ENCODE assay signal across 8 cellular contexts in the genomic region with DNA sequence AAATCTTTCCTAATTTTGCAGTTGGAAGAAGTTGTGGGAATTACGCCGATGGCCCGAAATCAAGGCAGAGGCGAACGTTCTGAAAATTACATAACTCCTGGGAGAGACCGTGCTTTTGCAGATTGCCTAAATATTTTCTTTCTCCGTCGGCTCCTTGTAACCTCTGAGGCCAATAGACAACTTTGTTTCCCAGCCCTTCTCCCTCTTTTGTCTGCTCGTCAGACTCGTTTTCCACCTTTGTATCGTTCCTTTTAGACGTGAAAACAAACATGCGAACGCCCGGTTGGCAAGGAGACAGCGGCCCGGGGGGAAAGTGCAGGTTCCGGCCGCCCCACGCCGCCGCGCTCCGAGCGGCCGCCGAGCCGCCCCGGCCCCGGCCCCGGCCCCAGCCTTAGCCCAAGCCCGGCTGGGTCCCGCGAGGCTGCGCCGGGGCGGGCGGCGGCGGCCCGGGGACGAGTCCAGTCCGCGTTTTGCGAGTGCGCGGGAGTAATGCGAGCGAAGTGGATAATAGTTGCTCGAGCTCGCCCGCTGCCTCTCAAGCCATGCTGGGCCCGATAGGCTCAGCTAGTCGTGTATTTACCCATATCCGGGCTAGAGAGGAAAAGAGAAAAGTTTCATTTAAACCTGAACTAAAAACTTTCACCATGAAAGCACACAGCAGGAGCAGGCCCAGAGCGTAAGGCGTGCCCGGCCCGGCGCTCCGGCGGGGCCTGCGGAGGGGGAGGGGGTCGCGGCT. TPM values are rescaled to one million over a fixed set of nuclear protein-coding genes. Genes with fewer than 3 reads are reported as not detected.
DNase-seq lines count a peak whose midpoint lies in the region; ATAC-seq and TF ChIP-seq lines count a peak whose summit lies in the region.

A gene (plus strand): TSS at position 538 of the 736 bp plus-strand sequence. CDS start 303 bp downstream, outside the sequence.

- no peaks in the 10 kb centered on the region for H3K4me1 ChIP-seq in effector memory CD4-positive, alpha-beta T cell (ENCODE audit: control insufficient read depth, insufficient read depth, low read length, poor library complexity, severe bottlenecking)
- peaks cover 3% of the 10 kb centered on the region for H3K4me1 ChIP-seq in mesenchymal stem cell (ENCODE audit: control insufficient read depth, insufficient read depth, low read depth, low read length)

- 1% methylated on average over 45 of the region's 65 CpGs for WGBS in mesenchymal stem cell

- no peaks in the 10 kb centered on the region for H3K36me3 ChIP-seq in BJ (ENCODE audit: control insufficient read depth, insufficient read depth, low read length)
- no peaks in the 10 kb centered on the region for H3K36me3 ChIP-seq in effector memory CD4-positive, alpha-beta T cell (ENCODE audit: control insufficient read depth, insufficient read depth, low read length)
- no peaks in the 10 kb centered on the region for H3K36me3 ChIP-seq in mesenchymal stem cell (ENCODE audit: control insufficient read depth in 1 of 2, insufficient read depth in 2 of 2, low read depth in 1 of 2, low read length in 2 of 2)

- POLR2A ChIA-PET in BJ (lab: Charles Lee) = no interaction called here

- H3K4me2 ChIP-seq in mesenchymal stem cell (ENCODE audit: low read length, poor library complexity, severe bottlenecking) = peak within 1 kb of the TSS; percentile 82

- peak within 1 kb of the TSS; percentile 97 to 100 for H3K4ac ChIP-seq in mesenchymal stem cell (ENCODE audit: low read depth in 1 of 2, low read length in 2 of 2)

- peaks cover 2% of the 10 kb centered on the region for H3K79me1 ChIP-seq in mesenchymal stem cell (replicated peaks; ENCODE audit: low read length, poor library complexity, severe bottlenecking)

- H2AFZ ChIP-seq in mesenchymal stem cell (ENCODE audit: low read depth, low read length) = peak within 1 kb of the TSS; percentile 90

- peak within 1 kb of the TSS; percentile 99 for H2BK120ac ChIP-seq in mesenchymal stem cell (ENCODE audit: low read depth, low read length)

- no peak for TF ChIP-seq CTCF in BJ (IDR thresholded peaks at IDR 0.05; ENCODE audit: insufficient read depth, low read depth, low read length)

- ATAC-seq in GM19043 (IDR thresholded peaks at IDR 0.05; ENCODE audit: low read depth, unreplicated experiment) (peak; percentile 36), HG03342 (IDR thresholded peaks at IDR 0.05; ENCODE audit: unreplicated experiment) (peak; percentile 47)

- H3K18ac ChIP-seq in mesenchymal stem cell (ENCODE audit: low read depth in 1 of 2, low read length in 2 of 2) = peak within 1 kb of the TSS; percentile 100

- peak within 1 kb of the TSS; percentile 98 for H3K9ac ChIP-seq in mesenchymal stem cell (ENCODE audit: low read length)

- H2BK15ac ChIP-seq in mesenchymal stem cell (ENCODE audit: low read depth, poor library complexity, severe bottlenecking) = peak within 1 kb of the TSS; percentile 98

- no peaks in the 10 kb centered on the region for H3K9me3 ChIP-seq in effector memory CD4-positive, alpha-beta T cell (ENCODE audit: control insufficient read depth, low read length)
- no peaks in the 10 kb centered on the region for H3K9me3 ChIP-seq in mesenchymal stem cell (ENCODE audit: control insufficient read depth, low read length)

- peak within 1 kb of the TSS; percentile 86 for H3K27ac ChIP-seq in effector memory CD4-positive, alpha-beta T cell (ENCODE audit: insufficient read depth, low read length, poor library complexity, severe bottlenecking)
- peak within 1 kb of the TSS; percentile 95 for H3K27ac ChIP-seq in mesenchymal stem cell (ENCODE audit: low read length, poor library complexity, severe bottlenecking)

- H3K4me3 ChIP-seq in BJ (ENCODE audit: low read depth, low read length) (peak within 1 kb of the TSS; percentile 82), mesenchymal stem cell (ENCODE audit: insufficient read depth in 1 of 2, low read depth in 1 of 2, low read length in 2 of 2) (peak within 1 kb of the TSS; percentile 77 to 99)
- H3K4me3 ChIP-seq in effector memory CD4-positive, alpha-beta T cell (ENCODE audit: insufficient read depth, low read depth, low read length, poor library complexity, severe bottlenecking) = peak within 1 kb of the TSS; percentile 87

- H3K23ac ChIP-seq in mesenchymal stem cell (ENCODE audit: low read length in 2 of 2) = peak within 1 kb of the TSS; percentile 60 to 100

- peak within 1 kb of the TSS; percentile 98 for H2BK5ac ChIP-seq in mesenchymal stem cell (ENCODE audit: low read depth, low read length, poor library complexity, severe bottlenecking)

- H2BK12ac ChIP-seq in mesenchymal stem cell (ENCODE audit: low read length in 2 of 2) = peak within 1 kb of the TSS; percentile 93 to 97

- peak within 1 kb of the TSS; percentile 86 to 100 for H3K14ac ChIP-seq in mesenchymal stem cell (ENCODE audit: low read length in 2 of 2)

- CTCF ChIA-PET in BJ (lab: Yijun Ruan, JAX) = interaction anchor here (1.2 kb wide), 1 partner anchor 214 kb away, joined by 3 read pairs; no protein-coding TSS in a partner anchor

- H3K27me3 ChIP-seq in BJ (ENCODE audit: control insufficient read depth, insufficient read depth, low read length) (no peaks in the 10 kb centered on the region), mesenchymal stem cell (ENCODE audit: control insufficient read depth in 1 of 2, insufficient read depth in 1 of 2, low read length in 2 of 2) (no peaks in the 10 kb centered on the region)
- no peaks in the 10 kb centered on the region for H3K27me3 ChIP-seq in effector memory CD4-positive, alpha-beta T cell (replicated peaks; ENCODE audit: control insufficient read depth, insufficient read depth, low read length, poor library complexity, severe bottlenecking)

- peak within 1 kb of the TSS; percentile 100 for H4K8ac ChIP-seq in mesenchymal stem cell (ENCODE audit: low read length)

- H2AK5ac ChIP-seq in mesenchymal stem cell (ENCODE audit: low read length, severe bottlenecking) = no peak within 1 kb of the TSS

- no peak for DNase-seq in BJ (ENCODE audit: low read depth)
- peak; percentile 90 for DNase-seq in NCI-H82 (lab: John Stamatoyannopoulos, UW)
- DNase-seq in activated CD8-positive, alpha-beta memory T cell treated with anti-CD3 and anti-CD28 coated beads for 24 hours = peak; percentile 90
- peak; percentile 69 to 74 (median 73) for DNase-seq in effector memory CD4-positive, alpha-beta T cell
- DNase-seq in mesenchymal stem cell = peak; percentile 89
- peak; percentile 68 for DNase-seq in stimulated activated CD8-positive, alpha-beta memory T cell treated with anti-CD3 and anti-CD28 coated beads, Interleukin-12 subunit alpha, Interleukin-12 subunit beta, amount 100 ng/mL, for 4 hours (ENCODE audit: low read depth)

- peak within 1 kb of the TSS; percentile 100 for H4K91ac ChIP-seq in mesenchymal stem cell (ENCODE audit: low read length)

RNA-seq across cellular contexts. Expression of the gene that starts here (rescaled TPM):
- polyA plus RNA-seq in BJ (2011; rRNA removed) = 14.1 and 17.0 TPM in 2 replicates
- 102 and 103 TPM in 2 replicates for polyA minus RNA-seq in BJ (2011; rRNA and poly(A)+ RNA removed)
- 32.3 TPM for polyA plus RNA-seq in mesenchymal stem cell (2013, experiment 1 of 2)
- 31.6 TPM for polyA plus RNA-seq in mesenchymal stem cell (2013, experiment 2 of 2)
